In the genomic region with DNA sequence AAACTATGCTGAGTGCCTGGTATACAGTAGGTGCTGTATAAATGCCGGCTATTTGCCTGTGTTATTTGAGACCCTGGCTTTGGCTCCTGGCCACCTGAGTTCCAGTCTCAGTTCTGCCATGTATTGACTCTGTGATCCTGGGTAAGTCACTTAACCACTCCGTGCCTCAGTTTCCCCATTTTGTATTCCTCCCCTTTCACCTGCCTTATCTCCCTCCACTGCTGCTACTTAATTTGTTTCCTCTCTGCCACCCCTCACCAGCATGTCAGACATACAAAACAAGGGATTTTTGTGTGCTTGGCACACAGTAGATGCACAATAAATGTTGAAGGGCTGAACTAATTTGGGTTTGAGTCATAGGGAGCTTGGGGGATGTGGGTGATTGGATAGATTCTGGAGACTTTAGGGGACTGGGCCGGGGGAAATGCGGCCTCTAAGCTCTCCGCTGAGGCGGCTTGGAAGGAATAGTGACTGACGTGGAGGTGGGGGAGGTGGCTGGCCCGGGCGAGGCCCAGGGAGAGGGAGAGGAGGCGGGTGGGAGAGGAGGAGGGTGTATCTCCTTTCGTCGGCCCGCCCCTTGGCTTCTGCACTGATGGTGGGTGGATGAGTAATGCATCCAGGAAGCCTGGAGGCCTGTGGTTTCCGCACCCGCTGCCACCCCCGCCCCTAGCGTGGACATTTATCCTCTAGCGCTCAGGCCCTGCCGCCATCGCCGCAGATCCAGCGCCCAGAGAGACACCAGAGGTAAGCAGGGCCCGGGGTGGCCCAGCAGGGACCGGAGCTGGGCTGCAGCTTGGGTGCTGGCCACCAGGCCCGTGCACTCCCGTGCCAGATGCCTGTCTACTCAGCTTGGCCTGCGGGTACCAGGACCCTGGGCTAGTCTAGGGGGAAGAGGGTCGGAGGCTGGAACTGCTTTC, we compare ENCODE assay signal across 8 cellular contexts.
A peak's percentile ranks its signal among the peaks of the same experiment; 100 is the strongest.
DNase-seq lines count a peak whose midpoint lies in the region; ATAC-seq and TF ChIP-seq lines count a peak whose summit lies in the region.

A gene (plus strand): TSS at position 706 of the 917 bp plus-strand sequence. CDS start 980 bp downstream, outside the sequence.

- ATAC-seq in HG03103 (IDR thresholded peaks at IDR 0.05; ENCODE audit: low read depth, unreplicated experiment) = peak; percentile 87

- H3K27me3 ChIP-seq in mucosa of stomach (ENCODE audit: control insufficient read depth, insufficient read depth, low read length) = no peaks in the 10 kb centered on the region

- H3K4me1 ChIP-seq in mucosa of stomach (ENCODE audit: control insufficient read depth, insufficient read depth, low read length) = peaks cover 13% of the 10 kb centered on the region

- peak; percentile 79 for TF ChIP-seq POLR2A in erythroblast (IDR thresholded peaks at IDR 0.05; ENCODE audit: low read length)

- peak within 1 kb of the TSS; percentile 66 for H3K9ac ChIP-seq in mucosa of stomach (ENCODE audit: low read length)

- H3K9me3 ChIP-seq in mucosa of stomach (ENCODE audit: control insufficient read depth, low read length) = no peaks in the 10 kb centered on the region

- H3K4me3 ChIP-seq in mucosa of stomach (ENCODE audit: low read length) = no peak within 1 kb of the TSS

- H3K36me3 ChIP-seq in mucosa of stomach (ENCODE audit: control insufficient read depth, insufficient read depth, low read length) = no peaks in the 10 kb centered on the region

- DNase-seq in NCI-H748 (lab: John Stamatoyannopoulos, UW; ENCODE audit: unreplicated experiment) (peak; percentile 28), NCI-H748 treated with DMSO at 0.1 percent for 48 hours (lab: John Stamatoyannopoulos, UW) (no peak), OCI-M1 (lab: John Stamatoyannopoulos, UW) (peak; percentile 95), erythroblast (lab: John Stamatoyannopoulos, UW) (peak; percentile 88 to 92)
- DNase-seq in activated T-cell treated with anti-CD3 and anti-CD28 coated beads, Interleukin-2, amount 50 U/mL, for 1 hour = peak; percentile 75
- DNase-seq in stimulated activated CD8-positive, alpha-beta memory T cell treated with anti-CD3 and anti-CD28 coated beads, Interleukin-4, amount 100 ng/mL, for 48 hours = peak; percentile 85
